8 cellular contexts compared by ENCODE assay signal in genomic region chr17:59892849-59893616, GRCh38. TPM values are rescaled to one million over a fixed set of nuclear protein-coding genes. Genes with fewer than 3 reads are reported as not detected.
DNase-seq lines count a peak whose midpoint lies in the region; ATAC-seq and TF ChIP-seq lines count a peak whose summit lies in the region.

TSS of gene RPS6KB1 (plus strand) at chr17:59893121. CDS start at chr17:59893185, 64 bp downstream.
A gene with protein sequence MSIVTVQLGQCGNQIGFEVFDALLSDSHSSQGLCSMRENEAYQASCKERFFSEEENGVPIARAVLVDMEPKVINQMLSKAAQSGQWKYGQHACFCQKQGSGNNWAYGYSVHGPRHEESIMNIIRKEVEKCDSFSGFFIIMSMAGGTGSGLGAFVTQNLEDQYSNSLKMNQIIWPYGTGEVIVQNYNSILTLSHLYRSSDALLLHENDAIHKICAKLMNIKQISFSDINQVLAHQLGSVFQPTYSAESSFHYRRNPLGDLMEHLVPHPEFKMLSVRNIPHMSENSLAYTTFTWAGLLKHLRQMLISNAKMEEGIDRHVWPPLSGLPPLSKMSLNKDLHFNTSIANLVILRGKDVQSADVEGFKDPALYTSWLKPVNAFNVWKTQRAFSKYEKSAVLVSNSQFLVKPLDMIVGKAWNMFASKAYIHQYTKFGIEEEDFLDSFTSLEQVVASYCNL (minus strand): TSS chr17:59892943. CDS start chr17:59891002, 1,941 bp downstream.

- H3K4me3 ChIP-seq in GM06990 (replicated peaks; ENCODE audit: low read depth, low read length): peak within 1 kb of the TSS; percentile 89

- peaks cover 7% of the 10 kb centered on the region for H3K36me3 Mint-ChIP-seq in activated naive CD8-positive, alpha-beta T cell

- no peak for TF ChIP-seq CTCF in GM06990 (IDR thresholded peaks at IDR 0.05; ENCODE audit: insufficient read depth, low read length, poor library complexity, severe bottlenecking)

- H3K27ac ChIP-seq in temporal lobe (ENCODE audit: low read depth, low read length): peak within 1 kb of the TSS; percentile 83

- H3K27me3 Mint-ChIP-seq in activated naive CD8-positive, alpha-beta T cell: no peaks in the 10 kb centered on the region

- peak; percentile 84 for ATAC-seq in HG02588 (IDR thresholded peaks at IDR 0.05; ENCODE audit: unreplicated experiment)

- H3K4me3 Mint-ChIP-seq in activated naive CD8-positive, alpha-beta T cell: peak within 1 kb of the TSS; percentile 100

- H3K27me3 ChIP-seq in GM06990 (replicated peaks; ENCODE audit: control insufficient read depth, insufficient read depth, low read length): no peaks in the 10 kb centered on the region

- H3K9me3 Mint-ChIP-seq in activated naive CD8-positive, alpha-beta T cell (ENCODE audit: low read depth): no peaks in the 10 kb centered on the region

- H3K27ac Mint-ChIP-seq in activated naive CD8-positive, alpha-beta T cell: peak within 1 kb of the TSS; percentile 99

- H3K36me3 ChIP-seq in GM06990 (ENCODE audit: control insufficient read depth, insufficient read depth, low read length): no peaks in the 10 kb centered on the region

- H3K4me1 Mint-ChIP-seq in activated naive CD8-positive, alpha-beta T cell (ENCODE audit: low read depth): peaks cover 59% of the 10 kb centered on the region

- DNase-seq in GM06990 (ENCODE audit: extremely low read depth, insufficient read length): peak; percentile 95
- DNase-seq in NCI-H1092 treated with DMSO at 0.1 percent for 48 hours (lab: John Stamatoyannopoulos, UW): peak; percentile 99
- peak; percentile 98 for DNase-seq in SKM-1 (lab: John Stamatoyannopoulos, UW; ENCODE audit: unreplicated experiment)
- DNase-seq in glomerular endothelial cell (ENCODE audit: extremely low read depth, low read depth, low spot score): peak; percentile 98
- peak; percentile 94 for DNase-seq in occipital lobe (lab: John Stamatoyannopoulos, UW)

RNA-seq across cellular contexts. Expression of gene RPS6KB1, which starts in this region (rescaled TPM):
- 17.9 and 23.2 TPM in 2 replicates for total RNA-seq in glomerular endothelial cell
- total RNA-seq in occipital lobe: 50.1 TPM
- total RNA-seq in temporal lobe: 30.5 TPM

RNA-seq across cellular contexts. Expression of the second gene that starts in this region (rescaled TPM):
- 5.0 and 5.9 TPM in 2 replicates for total RNA-seq in glomerular endothelial cell
- total RNA-seq in occipital lobe: 9.8 TPM
- 9.1 TPM for total RNA-seq in temporal lobe

Comparison
In these comparisons a context has a peak if more than half of its experiments do, and no peak if none do; other contexts are left out.
1. Peak in every context shown above with its lines: DNase-seq, ATAC-seq, H3K4me3 ChIP-seq and H3K27ac ChIP-seq.